ENCODE assay signal across 12 cellular contexts in the genomic region with DNA sequence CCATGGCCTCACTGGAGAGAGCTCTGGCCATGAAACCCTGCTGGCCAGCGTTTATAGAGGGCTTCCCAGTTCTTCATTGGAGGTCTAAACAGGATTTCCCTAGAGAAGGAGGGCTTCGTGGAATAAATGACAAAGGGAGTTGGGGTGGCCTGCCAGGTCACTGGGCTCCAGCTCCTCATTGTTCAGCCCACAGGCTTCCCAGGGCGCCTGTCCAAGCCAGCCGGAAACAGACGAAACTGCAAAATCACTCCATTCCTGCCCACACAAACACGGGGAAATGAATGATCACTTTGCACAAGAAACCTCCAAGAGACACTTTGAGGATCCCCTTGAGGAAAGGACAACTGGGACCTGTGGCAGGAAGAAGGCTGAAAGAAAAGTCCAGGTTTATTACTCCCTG.
A peak's percentile ranks its signal among the peaks of the same experiment; 100 is the strongest.
DNase-seq lines count a peak whose midpoint lies in the region; ATAC-seq, FAIRE-seq and TF ChIP-seq lines count a peak whose summit lies in the region.
"Had no signal": no experiment of that assay in that cellular context is flagged by ENCODE, and none has a peak within 500 bp of the region (broad histone marks: within the 10 kb centered on the region; RNA-seq: fewer than 3 reads in every experiment).

No MANE protein-coding gene starts in this region.

- no peak for ATAC-seq in RWPE2 (ENCODE audit: low read depth)

- H3K27me3 ChIP-seq in RWPE2 (ENCODE audit: insufficient read depth, poor library complexity, severe bottlenecking) (no peaks in the 10 kb centered on the region), neuronal stem cell (ENCODE audit: control insufficient read depth in 3 of 3, insufficient read depth in 3 of 3, low read depth in 1 of 3, low read length in 3 of 3) (no peaks in the 10 kb centered on the region)
- H3K27me3 ChIP-seq: colonic mucosa had no signal

- H3K4ac ChIP-seq in neuronal stem cell (ENCODE audit: low read length): no peak overlapping the region

- no peak overlapping the region for H4K8ac ChIP-seq in neuronal stem cell (ENCODE audit: low read depth, low read length)

- H3K14ac ChIP-seq in neuronal stem cell (ENCODE audit: low read length): no peak overlapping the region

- WGBS in neuronal stem cell (ENCODE audit: extremely low coverage in 2 of 2, insufficient read length in 2 of 2, insufficient replicate concordance in 1 of 2), 2 donors: no CpG with 5 or more reads among the region's 6 CpGs

- H3K27ac ChIP-seq in RWPE2 (ENCODE audit: poor library complexity, severe bottlenecking) (peak overlapping the region; percentile 10), neuronal stem cell (replicated peaks; ENCODE audit: low read length) (peak overlapping the region; percentile 19), kidney (ENCODE audit: low read depth in 2 of 2, low read length in 2 of 2) (no peak overlapping the region)
- H3K27ac ChIP-seq: C4-2B, colonic mucosa had no signal

- no peak overlapping the region for H3K23ac ChIP-seq in neuronal stem cell (ENCODE audit: low read depth, low read length, poor library complexity)

- TF ChIP-seq CTCF in RWPE2 (IDR thresholded peaks at IDR 0.05; ENCODE audit: poor library complexity, severe bottlenecking) (no peak), kidney (IDR thresholded peaks at IDR 0.05; ENCODE audit: borderline replicate concordance, extremely low read depth, insufficient read depth) (no peak)

- peaks cover 16% of the 10 kb centered on the region for H3K36me3 ChIP-seq in RWPE2 (ENCODE audit: low read depth)
- H3K36me3 ChIP-seq in neuronal stem cell (replicated peaks in 1 of 2; ENCODE audit: control insufficient read depth in 2 of 2, insufficient read depth in 2 of 2, low read length in 2 of 2): peaks cover 4 to 15% of the 10 kb centered on the region in 2 donors
- no peaks in the 10 kb centered on the region for H3K36me3 ChIP-seq in kidney (ENCODE audit: control insufficient read depth in 1 of 2, insufficient read depth in 2 of 2, low read length in 2 of 2)
- H3K36me3 ChIP-seq: colonic mucosa had no signal

- H3K79me1 ChIP-seq in neuronal stem cell (ENCODE audit: low read depth, low read length): no peaks in the 10 kb centered on the region

- no peak overlapping the region for H4K91ac ChIP-seq in neuronal stem cell (ENCODE audit: low read depth, low read length, poor library complexity)

- H3K9me3 ChIP-seq in RWPE2 (ENCODE audit: severe bottlenecking) (no peaks in the 10 kb centered on the region), neuronal stem cell (replicated peaks in 1 of 2; ENCODE audit: control insufficient read depth in 2 of 2, insufficient read depth in 1 of 2, low read depth in 1 of 2, low read length in 2 of 2) (no peaks in the 10 kb centered on the region), kidney (ENCODE audit: control insufficient read depth in 1 of 2, low read length in 2 of 2) (no peaks in the 10 kb centered on the region)
- H3K9me3 ChIP-seq: colonic mucosa had no signal

- H3K4me3 ChIP-seq in RWPE2 (ENCODE audit: severe bottlenecking) (no peak overlapping the region), neuronal stem cell (ENCODE audit: low read length in 2 of 2) (no peak overlapping the region), kidney (ENCODE audit: low read length in 2 of 2) (no peak overlapping the region)
- H3K4me3 ChIP-seq: colonic mucosa had no signal

- H2BK12ac ChIP-seq in neuronal stem cell (ENCODE audit: low read length): no peak overlapping the region

- H2AFZ ChIP-seq in neuronal stem cell (ENCODE audit: low read length): peak overlapping the region; percentile 20

- H3K18ac ChIP-seq in neuronal stem cell (ENCODE audit: low read length): no peak overlapping the region

- no peak overlapping the region for H3K9ac ChIP-seq in neuronal stem cell (ENCODE audit: low read depth, low read length, poor library complexity)
- no peak overlapping the region for H3K9ac ChIP-seq in kidney (ENCODE audit: low read length in 2 of 2)

- H3K4me2 ChIP-seq in neuronal stem cell (ENCODE audit: insufficient read depth, low read length, poor library complexity, severe bottlenecking): no peak overlapping the region

- no peak overlapping the region for H2BK15ac ChIP-seq in neuronal stem cell (ENCODE audit: low read length)

- peak; percentile 58 for DNase-seq in AG20443 (ENCODE audit: low spot score)
- DNase-seq in RWPE2 (ENCODE audit: low spot score): no peak
- peak; percentile 50 for DNase-seq in fibroblast of gingiva (ENCODE audit: low read depth)
- no peak for DNase-seq in neuronal stem cell (ENCODE audit: low spot score)
- no peak for DNase-seq in Kasumi-1 (lab: John Stamatoyannopoulos, UW)
- DNase-seq in activated CD4-positive, alpha-beta T cell treated with anti-CD3 and anti-CD28 coated beads, Interleukin-2, amount 50 U/mL, for 48 hours: no peak
- DNase-seq in NCI-H748 treated with DMSO at 0.1 percent for 48 hours (lab: John Stamatoyannopoulos, UW): no peak
- DNase-seq in kidney: no peak
- DNase-seq: colonic mucosa; NCI-H226; stimulated activated naive CD4-positive, alpha-beta T cell had no signal

- H3K4me1 ChIP-seq in RWPE2 (ENCODE audit: insufficient read depth, poor library complexity, severe bottlenecking) (peaks cover 24% of the 10 kb centered on the region), neuronal stem cell (ENCODE audit: control insufficient read depth in 2 of 2, insufficient read depth in 1 of 2, low read depth in 1 of 2, low read length in 2 of 2) (peaks cover 2 to 5% of the 10 kb centered on the region in 2 donors), kidney (ENCODE audit: control insufficient read depth in 1 of 2, insufficient read depth in 1 of 2, low read depth in 1 of 2, low read length in 2 of 2) (no peaks in the 10 kb centered on the region)

- no peak overlapping the region for H2BK5ac ChIP-seq in neuronal stem cell (ENCODE audit: low read length)

- FAIRE-seq in kidney (lab: Jason Lieb, UNC): no peak

- intact Hi-C loops in kidney (cut with DNase I): no loop called here

- no peak overlapping the region for H2BK120ac ChIP-seq in neuronal stem cell (ENCODE audit: low read depth, low read length)

- no peak overlapping the region for H2AK5ac ChIP-seq in neuronal stem cell (ENCODE audit: low read depth, low read length)

Comparison
In these comparisons a context has a peak if more than half of its experiments do, and no peak if none do; other contexts are left out.
1. DNase-seq: peak in AG20443 (single experiment) and fibroblast of gingiva (single experiment); none in RWPE2 (single experiment), neuronal stem cell (single experiment), Kasumi-1 (0 of 2), activated CD4-positive, alpha-beta T cell treated with anti-CD3 and anti-CD28 coated beads, Interleukin-2, amount 50 U/mL, for 48 hours (0 of 2), NCI-H748 treated with DMSO at 0.1 percent for 48 hours (single experiment) and kidney (single experiment).
2. H3K27ac ChIP-seq: peak in RWPE2 (single experiment) and neuronal stem cell (single experiment); none in kidney (0 of 2).